Comparison of ENCODE assay signal across 8 cellular contexts in the genomic region with DNA sequence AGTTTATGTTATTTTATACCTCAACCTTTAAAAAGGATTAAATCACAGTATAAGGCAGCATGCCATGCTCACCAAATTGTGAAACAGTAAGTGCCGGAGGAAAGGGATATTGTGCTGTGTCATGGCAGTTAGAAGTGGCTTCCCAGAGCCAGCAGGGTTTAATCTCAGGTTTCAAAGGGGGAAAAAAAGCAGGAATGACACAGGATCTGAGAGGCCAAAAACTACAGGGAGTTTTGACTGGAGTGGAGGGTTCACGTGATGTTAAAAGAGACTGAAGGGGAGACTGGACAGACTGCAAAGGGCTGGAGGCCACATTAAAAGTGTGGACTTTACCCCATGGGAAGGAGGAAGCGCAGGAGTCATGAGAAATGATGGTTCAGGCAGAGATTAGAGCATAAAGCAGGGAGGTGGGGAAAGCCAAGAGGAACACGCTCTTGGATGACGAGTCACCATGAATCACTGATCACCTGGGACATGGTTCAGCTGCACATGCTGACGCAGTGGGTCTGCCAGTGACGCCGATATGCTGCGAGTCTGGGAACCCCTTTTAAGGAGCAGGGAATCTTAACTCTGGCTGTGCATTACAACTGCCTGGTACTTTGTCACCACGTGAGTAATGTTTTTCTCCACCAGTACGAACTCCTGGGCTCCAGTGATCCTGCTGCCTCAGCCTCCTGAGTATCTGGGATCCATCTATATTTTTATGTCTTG. TPM values are rescaled to one million over a fixed set of nuclear protein-coding genes. Genes with fewer than 3 reads are reported as not detected.
DNase-seq lines count a peak whose midpoint lies in the region; ATAC-seq, FAIRE-seq and TF ChIP-seq lines count a peak whose summit lies in the region.

No MANE protein-coding gene starts in this region.

- peak; percentile 100 for FAIRE-seq in bronchial epithelial cell (lab: Jason Lieb, UNC)

- no peak overlapping the region for H3K4me3 ChIP-seq in BLaER1 treated with 17β-estradiol and CSF1 and Interleukin-3, amounts not matched to agents 10 nM and 100 nM
- H3K4me3 ChIP-seq in bronchial epithelial cell (ENCODE audit: low read depth, low read length) (no peak overlapping the region), subcutaneous abdominal adipose tissue (ENCODE audit: low read depth in 1 of 5, low read length in 5 of 5) (peak overlapping the region in 2 of 5 donors; percentile 27 to 36)

- no peak for TF ChIP-seq CTCF in bronchial epithelial cell (IDR thresholded peaks at IDR 0.05; ENCODE audit: insufficient read depth, low read length, severe bottlenecking)

- peak overlapping the region in 6 of 11 experiments; percentile 40 to 85 (median 73); a peak in 10 of 22 replicates for H3K4me2 ChIP-seq in BLaER1 treated with 17β-estradiol and CSF1 and Interleukin-3, amounts not matched to agents 10 nM and 100 nM

- ATAC-seq in GM21529 (IDR thresholded peaks at IDR 0.05; ENCODE audit: unreplicated experiment) (no peak), GM19397 (IDR thresholded peaks at IDR 0.05; ENCODE audit: unreplicated experiment) (no peak), HG02588 (IDR thresholded peaks at IDR 0.05; ENCODE audit: unreplicated experiment) (no peak)

- H4K20me1 ChIP-seq in BLaER1 treated with 17β-estradiol and CSF1 and Interleukin-3, amounts not matched to agents 10 nM and 100 nM = peaks cover 8 to 32% (median 26%) of the 10 kb centered on the region in 11 experiments; a peak in 17 of 22 replicates

- peaks cover 15 to 95% (median 62%) of the 10 kb centered on the region in 10 experiments for H3K4me1 ChIP-seq in BLaER1 treated with 17β-estradiol and CSF1 and Interleukin-3, amounts not matched to agents 10 nM and 100 nM
- peaks cover 14 to 30% (median 28%) of the 10 kb centered on the region in 5 donors for H3K4me1 ChIP-seq in subcutaneous abdominal adipose tissue (ENCODE audit: control insufficient read depth in 5 of 5, insufficient read depth in 5 of 5, low read length in 5 of 5)

- peak overlapping the region in 8 of 11 experiments; percentile 4 to 73 (median 46); a peak in 13 of 22 replicates for H3K27ac ChIP-seq in BLaER1 treated with 17β-estradiol and CSF1 and Interleukin-3, amounts not matched to agents 10 nM and 100 nM
- peak overlapping the region; percentile 84 for H3K27ac ChIP-seq in subcutaneous abdominal adipose tissue (ENCODE audit: low read depth, low read length)

- DNase-seq in M059J (ENCODE audit: low read depth) (peak; percentile 99), bronchial epithelial cell (ENCODE audit: low read depth) (peak; percentile 100), kidney tubule cell (ENCODE audit: low spot score) (peak; percentile 100)

- H3K9me3 ChIP-seq in BLaER1 treated with 17β-estradiol and CSF1 and Interleukin-3, amounts not matched to agents 10 nM and 100 nM (replicated peaks in 1 of 11) = no peaks in the 10 kb centered on the region
- H3K9me3 ChIP-seq in subcutaneous abdominal adipose tissue (ENCODE audit: control insufficient read depth in 5 of 5, low read length in 5 of 5) = no peaks in the 10 kb centered on the region

- H3K36me3 ChIP-seq in BLaER1 treated with 17β-estradiol and CSF1 and Interleukin-3, amounts not matched to agents 10 nM and 100 nM = peaks cover 5 to 25% (median 9%) of the 10 kb centered on the region in 11 experiments; a peak in 11 of 22 replicates
- no peaks in the 10 kb centered on the region for H3K36me3 ChIP-seq in bronchial epithelial cell (ENCODE audit: control insufficient read depth, insufficient read depth, low read length)
- H3K36me3 ChIP-seq in subcutaneous abdominal adipose tissue (ENCODE audit: control insufficient read depth in 5 of 5, insufficient read depth in 5 of 5, low read length in 5 of 5) = peaks cover 0 to 3% (median 0%) of the 10 kb centered on the region in 5 donors

- peak overlapping the region in 4 of 11 experiments; percentile 9 to 43 (median 35); a peak in 4 of 22 replicates for H3K9ac ChIP-seq in BLaER1 treated with 17β-estradiol and CSF1 and Interleukin-3, amounts not matched to agents 10 nM and 100 nM
- peak overlapping the region in 3 of 5 donors; percentile 30 to 87 (median 62) for H3K9ac ChIP-seq in subcutaneous abdominal adipose tissue (ENCODE audit: low read length in 5 of 5)

- H3K27me3 ChIP-seq in BLaER1 treated with 17β-estradiol and CSF1 and Interleukin-3, amounts not matched to agents 10 nM and 100 nM = no peaks in the 10 kb centered on the region
- H3K27me3 ChIP-seq in bronchial epithelial cell (ENCODE audit: control insufficient read depth, insufficient read depth, low read length) (no peaks in the 10 kb centered on the region), subcutaneous abdominal adipose tissue (ENCODE audit: control insufficient read depth in 5 of 5, insufficient read depth in 4 of 5, low read length in 5 of 5) (no peaks in the 10 kb centered on the region)

RNA-seq across cellular contexts. Expression of a gene that starts 6.1 kb away (rescaled TPM):
- total RNA-seq in M059J (2014; rRNA removed; shearing (Covaris generic)) = 33.0 and 50.2 TPM in 2 replicates
- 140 and 178 TPM in 2 replicates for total RNA-seq in bronchial epithelial cell

RNA-seq across cellular contexts. Expression of a gene that starts 50.8 kb away (rescaled TPM):
- 34.7 and 35.9 TPM in 2 replicates for total RNA-seq in M059J (2014; rRNA removed; shearing (Covaris generic))
- total RNA-seq in bronchial epithelial cell = 22.1 and 30.1 TPM in 2 replicates
